In the genomic region with DNA sequence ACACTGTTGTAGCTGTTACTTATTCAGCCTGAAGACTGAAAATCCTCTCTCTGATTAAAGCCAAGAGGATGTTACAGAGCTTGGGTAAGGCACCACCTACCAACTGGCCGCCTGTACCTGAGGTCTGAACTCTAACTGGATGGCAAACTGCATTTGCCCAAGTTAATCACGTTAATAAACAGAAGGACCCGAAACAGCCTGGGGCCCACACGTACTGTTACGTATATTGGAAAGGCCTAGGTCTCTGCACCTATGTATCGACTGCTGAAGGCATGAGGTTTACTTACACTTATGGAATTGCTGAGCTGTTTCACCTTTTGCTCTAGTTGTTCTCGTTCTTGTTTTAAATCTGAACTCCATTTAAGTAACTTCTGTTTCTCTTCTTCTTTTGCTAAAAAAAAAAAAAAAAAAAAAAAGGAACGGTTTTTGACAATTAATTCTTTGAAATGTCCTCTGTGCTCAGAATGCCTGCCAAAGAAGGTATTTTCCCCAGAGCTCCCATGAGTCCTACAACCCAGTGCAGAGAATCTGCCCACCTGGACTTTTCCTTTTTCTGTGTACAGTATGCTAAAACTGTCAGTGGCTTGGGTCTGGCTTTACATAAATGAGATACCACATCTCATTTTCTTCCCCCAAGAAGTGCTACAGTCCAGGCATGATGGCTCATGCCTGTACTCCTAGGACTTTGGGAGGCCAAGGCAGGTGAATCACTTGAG, we compare ENCODE assay signal across 1 cellular context.
TF ChIP-seq lines count a peak whose summit lies in the region.

No MANE protein-coding gene starts in this region.

TF ChIP-seq in GM12878, 131 proteins besides CTCF, POLR2A, EP300 and RAD21:
- TF ChIP-seq STAT1 (conservative IDR thresholded peaks at IDR 0.05): no peak
- no peak for TF ChIP-seq RCOR1 (conservative IDR thresholded peaks at IDR 0.05; ENCODE audit: low read depth, low read length)
- TF ChIP-seq IKZF2 (IDR thresholded peaks at IDR 0.05): peak; percentile 12 to 23; a peak in 2 of 4 replicates
- TF ChIP-seq MEF2B (IDR thresholded peaks at IDR 0.05; ENCODE audit: partially characterized antibody, poor library complexity, severe bottlenecking): peak; percentile 24
- TF ChIP-seq MTA2 (IDR thresholded peaks at IDR 0.05; ENCODE audit: low read depth): no peak
- TF ChIP-seq RELB (IDR thresholded peaks at IDR 0.05; ENCODE audit: low read depth): peak; percentile 35; the same call in 1 of the 2 replicates
- TF ChIP-seq NKRF (conservative IDR thresholded peaks at IDR 0.05): no peak
- no peak for TF ChIP-seq ZBED1 (IDR thresholded peaks at IDR 0.05; ENCODE audit: borderline replicate concordance)
- TF ChIP-seq MXI1 (IDR thresholded peaks at IDR 0.05; ENCODE audit: low read depth, low read length): no peak
- TF ChIP-seq, protein P1, sequence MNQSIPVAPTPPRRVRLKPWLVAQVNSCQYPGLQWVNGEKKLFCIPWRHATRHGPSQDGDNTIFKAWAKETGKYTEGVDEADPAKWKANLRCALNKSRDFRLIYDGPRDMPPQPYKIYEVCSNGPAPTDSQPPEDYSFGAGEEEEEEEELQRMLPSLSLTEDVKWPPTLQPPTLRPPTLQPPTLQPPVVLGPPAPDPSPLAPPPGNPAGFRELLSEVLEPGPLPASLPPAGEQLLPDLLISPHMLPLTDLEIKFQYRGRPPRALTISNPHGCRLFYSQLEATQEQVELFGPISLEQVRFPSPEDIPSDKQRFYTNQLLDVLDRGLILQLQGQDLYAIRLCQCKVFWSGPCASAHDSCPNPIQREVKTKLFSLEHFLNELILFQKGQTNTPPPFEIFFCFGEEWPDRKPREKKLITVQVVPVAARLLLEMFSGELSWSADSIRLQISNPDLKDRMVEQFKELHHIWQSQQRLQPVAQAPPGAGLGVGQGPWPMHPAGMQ (IDR thresholded peaks at IDR 0.05; ENCODE audit: borderline replicate concordance): no peak
- peak; percentile 60; the same call in 1 of the 2 replicates for TF ChIP-seq ZNF384 (IDR thresholded peaks at IDR 0.05; ENCODE audit: borderline replicate concordance, low read depth, low read length)
- TF ChIP-seq ATF2 (IDR thresholded peaks at IDR 0.05; ENCODE audit: low read length): no peak
